In genomic region chr10:77850620-77851231, GRCh38 we compare ENCODE assay signal across 17 cellular contexts.
"Had no signal": no experiment of that assay in that cellular context is flagged by ENCODE, and none has a peak within 500 bp of the region (broad histone marks: within the 10 kb centered on the region; RNA-seq: fewer than 3 reads in every experiment).

No MANE protein-coding gene starts in this region.

- H3K27me3 ChIP-seq: thyroid gland, vagina had no signal

- DNase-seq: activated B cell treated with CpG ODN at 0.5 μM for 24 hours; activated CD4-positive, alpha-beta T cell treated with anti-CD3 and anti-CD28 coated beads, Interleukin-2, amount 10 ng/mL, durations not matched to agents 24 days and 14 days; activated CD8-positive, alpha-beta memory T cell treated with anti-CD3 and anti-CD28 coated beads, Interleukin-2, amount 50 U/mL, for 4 hours; activated CD8-positive, alpha-beta T cell treated with anti-CD3 and anti-CD28 coated beads, Interleukin-2, amount 10 ng/mL, durations not matched to agents 7 days and 5 days; activated naive CD8-positive, alpha-beta T cell treated with anti-CD3 and anti-CD28 coated beads for 36 hours; cortex of kidney; effector CD4-positive, alpha-beta T cell; foreskin fibroblast; hypothalamus; left colon; lower lobe of right lung; right cardiac atrium; T-helper 2 cell; thyroid gland had no signal

- FAIRE-seq: TTC549 had no signal

- H3K4me3 ChIP-seq: lower lobe of right lung, skin epidermis, thyroid gland, vagina had no signal

- ATAC-seq: activated CD8-positive, alpha-beta T cell treated with anti-CD3 and anti-CD28 coated beads, Interleukin-2, amount 10 ng/mL, durations not matched to agents 7 days and 5 days; left colon; lower lobe of right lung; right cardiac atrium had no signal

- H3K9me3 ChIP-seq: lower lobe of right lung, thyroid gland, vagina had no signal

- H3K27ac ChIP-seq: lower lobe of right lung, thyroid gland, vagina had no signal
